ENCODE assay signal across 17 cellular contexts in genomic region chr2:127392133-127392827, GRCh38. TPM values are rescaled to one million over a fixed set of nuclear protein-coding genes. Genes with fewer than 3 reads are reported as not detected.
A peak's percentile ranks its signal among the peaks of the same experiment; 100 is the strongest.
DNase-seq lines count a peak whose midpoint lies in the region; ATAC-seq and TF ChIP-seq lines count a peak whose summit lies in the region.
"Had no signal": no experiment of that assay in that cellular context is flagged by ENCODE, and none has a peak within 500 bp of the region (broad histone marks: within the 10 kb centered on the region; RNA-seq: fewer than 3 reads in every experiment).

No MANE protein-coding gene starts in this region.

- no peaks in the 10 kb centered on the region for H3K27me3 Mint-ChIP-seq in activated naive CD4-positive, alpha-beta T cell treated with anti-CD3 and anti-CD28 coated beads, Interleukin-2, amount 50 U/mL, for 24 hours

- H3K9me3 Mint-ChIP-seq in activated naive CD4-positive, alpha-beta T cell treated with anti-CD3 and anti-CD28 coated beads, Interleukin-2, amount 50 U/mL, for 24 hours, result no peaks in the 10 kb centered on the region

- H3K4me3 Mint-ChIP-seq in activated naive CD4-positive, alpha-beta T cell treated with anti-CD3 and anti-CD28 coated beads, Interleukin-2, amount 50 U/mL, for 24 hours, result peak overlapping the region; percentile 26

- BruUV-seq in Panc1 (replicated peaks; lab: Mats Ljungman, UMichigan), result no TSS peak

- POLR2A ChIA-PET in Panc1 (lab: Charles Lee), result no interaction called here

- H3K36me3 ChIP-seq in Panc1 (ENCODE audit: control insufficient read depth, insufficient read depth, low read length) (no peaks in the 10 kb centered on the region), thoracic aorta (no peaks in the 10 kb centered on the region)
- H3K36me3 ChIP-seq: lower lobe of right lung had no signal

- CTCF ChIA-PET in Panc1 (lab: Charles Lee), result no interaction called here

- H3K36me3 Mint-ChIP-seq in activated naive CD4-positive, alpha-beta T cell treated with anti-CD3 and anti-CD28 coated beads, Interleukin-2, amount 50 U/mL, for 24 hours, result peaks cover 11% of the 10 kb centered on the region

- no peak for ATAC-seq in Panc1
- no peak for ATAC-seq in thoracic aorta (ENCODE audit: insufficient number of reproducible peaks, low FRiP score, low read depth)
- no peak for ATAC-seq in HG03342 (IDR thresholded peaks at IDR 0.05; ENCODE audit: unreplicated experiment)
- no peak for ATAC-seq in GM21528 (IDR thresholded peaks at IDR 0.05; ENCODE audit: low FRiP score, unreplicated experiment)
- ATAC-seq: HepG2, lower lobe of right lung had no signal

- intact Hi-C loops in Panc1 (cut with micrococcal nuclease; ENCODE audit: unreplicated experiment), result no loop called here

- H3K9me3 ChIP-seq in Panc1 (ENCODE audit: control insufficient read depth, insufficient read depth, low read depth, low read length) (no peaks in the 10 kb centered on the region), thoracic aorta (no peaks in the 10 kb centered on the region)
- H3K9me3 ChIP-seq: lower lobe of right lung had no signal

- peak overlapping the region; percentile 14; the same call in 1 of the 2 replicates for H3K27ac ChIP-seq in Panc1 (ENCODE audit: low read length)
- peak overlapping the region; percentile 61 to 72 for H3K27ac ChIP-seq in thoracic aorta
- H3K27ac ChIP-seq: lower lobe of right lung, WERI-Rb-1 had no signal

- H3K4me3 ChIP-seq in Panc1 (ENCODE audit: low read depth in 2 of 2, low read length in 2 of 2) (no peak overlapping the region), choroid plexus epithelial cell (ENCODE audit: low read depth, low read length) (no peak overlapping the region), thoracic aorta (no peak overlapping the region)
- H3K4me3 ChIP-seq: lower lobe of right lung, skin epidermis had no signal

- H3K4me1 ChIP-seq in Panc1 (ENCODE audit: control insufficient read depth, insufficient read depth, low read length) (peaks cover 17% of the 10 kb centered on the region), thoracic aorta (ENCODE audit: control insufficient read depth in 1 of 2, low read depth in 2 of 2) (peaks cover 10 to 45% of the 10 kb centered on the region in 2 donors)

- H3K27ac Mint-ChIP-seq in activated naive CD4-positive, alpha-beta T cell treated with anti-CD3 and anti-CD28 coated beads, Interleukin-2, amount 50 U/mL, for 24 hours, result peak overlapping the region; percentile 69

- TF ChIP-seq CTCF in Panc1 (IDR thresholded peaks at IDR 0.05) (no peak), choroid plexus epithelial cell (conservative IDR thresholded peaks at IDR 0.05; ENCODE audit: low read depth, low read length) (no peak), thoracic aorta (IDR thresholded peaks at IDR 0.05) (no peak)

- DNase-seq in activated naive CD4-positive, alpha-beta T cell (lab: John Stamatoyannopoulos, UW), result no peak
- DNase-seq in Panc1 (ENCODE audit: low read depth, low spot score), result no peak
- DNase-seq in choroid plexus epithelial cell (ENCODE audit: low read depth), result peak; percentile 38
- DNase-seq in thoracic aorta (ENCODE audit: low spot score), result no peak
- DNase-seq in activated effector memory CD4-positive, alpha-beta T cell treated with anti-CD3 and anti-CD28 coated beads, Interleukin-2, amount 50 U/mL, for 16 hours, result no peak
- DNase-seq: activated T-cell treated with anti-CD3 and anti-CD28 coated beads for 4 hours, anterior cingulate cortex, lower lobe of right lung, NCI-H1417 treated with DMSO at 0.1 percent for 48 hours, NCI-H510A, WERI-Rb-1 had no signal

- H3K27me3 ChIP-seq in Panc1 (ENCODE audit: control insufficient read depth, insufficient read depth, low read length) (no peaks in the 10 kb centered on the region), thoracic aorta (replicated peaks; ENCODE audit: insufficient read depth) (no peaks in the 10 kb centered on the region)

- in situ Hi-C loops in Panc1 (cut with HindIII; ENCODE audit: low pct_unique_long_range_greater_than_20kb, low sequenced_read_pairs), result no loop called here

- peaks cover 47% of the 10 kb centered on the region for H3K4me1 Mint-ChIP-seq in activated naive CD4-positive, alpha-beta T cell treated with anti-CD3 and anti-CD28 coated beads, Interleukin-2, amount 50 U/mL, for 24 hours

RNA-seq across cellular contexts. Expression of gene MAP3K2, which starts 4.5 kb away (rescaled TPM):
- total RNA-seq in Panc1 (2021; ENCODE audit: unreplicated experiment) (70.6 TPM), thoracic aorta (100 to 1,000 TPM in 1 of 2 donors, 10 to 100 TPM in 1; 67.9 to 107 TPM)
- polyA plus RNA-seq in Panc1 (2012; ENCODE audit: insufficient read length), result 12.9 TPM

RNA-seq across cellular contexts. Expression of gene PROC, which starts 25.9 kb away (rescaled TPM):
- total RNA-seq in Panc1 (2021; ENCODE audit: unreplicated experiment) (1.1 TPM), thoracic aorta (not detected)
- 3.0 TPM for polyA plus RNA-seq in Panc1 (2012; ENCODE audit: insufficient read length)
- total RNA-seq: fibroblast of villous mesenchyme, lower lobe of right lung had no signal
